Comparison of ENCODE assay signal across 20 cellular contexts in genomic region chr14:98501836-98502235, GRCh38.
"Had no signal": no experiment of that assay in that cellular context is flagged by ENCODE, and none has a peak within 500 bp of the region (broad histone marks: within the 10 kb centered on the region; RNA-seq: fewer than 3 reads in every experiment).

No MANE protein-coding gene starts in this region.

- H3K36me3 ChIP-seq: colonic mucosa, gastroesophageal sphincter, thoracic aorta, uterus had no signal

- H3K9me3 ChIP-seq: colonic mucosa, gastroesophageal sphincter, thoracic aorta had no signal

- H3K4me1 ChIP-seq: colonic mucosa, gastroesophageal sphincter, uterus had no signal

- ATAC-seq: activated CD4-positive, alpha-beta T cell treated with anti-CD3 and anti-CD28 coated beads for 36 hours; gastroesophageal sphincter; sciatic nerve; stimulated activated effector memory CD8-positive, alpha-beta T cell treated with anti-CD3 and anti-CD28 coated beads, Interleukin-12 subunit alpha, Interleukin-12 subunit beta, amount 100 ng/mL, for 72 hours; T-cell had no signal

- H3K4me3 ChIP-seq: colonic mucosa, gastroesophageal sphincter, skin epidermis, thoracic aorta, uterus had no signal

- DNase-seq: activated CD4-positive, alpha-beta T cell treated with anti-CD3 and anti-CD28 coated beads for 36 hours; activated CD4-positive, alpha-beta T cell treated with anti-CD3 and anti-CD28 coated beads, Interleukin-2, amount 50 U/mL, for 48 hours; activated CD4-positive, CD25-positive, alpha-beta regulatory T cell; activated CD8-positive, alpha-beta memory T cell treated with anti-CD3 and anti-CD28 coated beads for 24 hours; activated gamma-delta T cell treated with Interleukin-2 at 50 U/mL for 16 hours; activated naive CD4-positive, alpha-beta T cell treated with anti-CD3 and anti-CD28 coated beads, Interleukin-2, amount 50 U/mL, for 16 hours; amygdala; colonic mucosa; effector CD8-positive, alpha-beta T cell; head of caudate nucleus; hippocampal formation; mesenchymal stem cell; stimulated activated CD4-positive, alpha-beta T cell treated with anti-CD3 and anti-CD28 coated beads, Interleukin-4, amount 100 ng/mL, for 24 hours; T-cell; uterus had no signal

- H3K27ac ChIP-seq: colonic mucosa, gastroesophageal sphincter, thoracic aorta, uterus had no signal

- H3K27me3 ChIP-seq: colonic mucosa, uterus had no signal
